Comparison of ENCODE assay signal across 1 cellular context in genomic region chr21:14591277-14591876, GRCh38.
TF ChIP-seq lines count a peak whose summit lies in the region.

No MANE protein-coding gene starts in this region.

TF ChIP-seq in H1, 55 proteins besides CTCF, POLR2A, EP300 and RAD21:
- TF ChIP-seq USF2 (IDR thresholded peaks at IDR 0.05; ENCODE audit: low read length) (no peak), SUZ12 (IDR thresholded peaks at IDR 0.05; ENCODE audit: low read length) (no peak), SP4 (IDR thresholded peaks at IDR 0.05; ENCODE audit: low read length) (no peak), BACH1 (IDR thresholded peaks at IDR 0.05; ENCODE audit: low read length) (no peak), MAFK (IDR thresholded peaks at IDR 0.05; ENCODE audit: low read depth, low read length) (no peak), TBP (IDR thresholded peaks at IDR 0.05; ENCODE audit: low read depth, low read length) (no peak), KDM1A (IDR thresholded peaks at IDR 0.05; ENCODE audit: borderline replicate concordance, low read length) (no peak), CTBP2 (IDR thresholded peaks at IDR 0.05; ENCODE audit: borderline replicate concordance, insufficient read depth, insufficient read length, low read length) (no peak), EGR1 (IDR thresholded peaks at IDR 0.05; ENCODE audit: borderline replicate concordance, low read depth, low read length) (no peak), GABPA (IDR thresholded peaks at IDR 0.05; ENCODE audit: borderline replicate concordance, insufficient read depth, low read length) (no peak), TAF1 (IDR thresholded peaks at IDR 0.05; ENCODE audit: low read depth, low read length) (no peak), SRF (IDR thresholded peaks at IDR 0.05; ENCODE audit: low read depth, low read length) (no peak), RBBP5 (IDR thresholded peaks at IDR 0.05; ENCODE audit: borderline replicate concordance, low read depth, low read length) (no peak), TEAD4 (IDR thresholded peaks at IDR 0.05; ENCODE audit: low read depth, low read length) (no peak), NANOG (IDR thresholded peaks at IDR 0.05; ENCODE audit: insufficient read depth, low read depth, low read length, poor library complexity, severe bottlenecking) (no peak), BRCA1 (IDR thresholded peaks at IDR 0.05; ENCODE audit: low read depth, low read length) (no peak), POU5F1 (IDR thresholded peaks at IDR 0.05; ENCODE audit: low read depth, low read length) (no peak), FOSL1 (IDR thresholded peaks at IDR 0.05; ENCODE audit: insufficient read depth, low read depth, low read length) (no peak), CREB1 (IDR thresholded peaks at IDR 0.05) (no peak)
